ENCODE assay signal across 8 cellular contexts in genomic region chr5:181243521-181244307, GRCh38. TPM values are rescaled to one million over a fixed set of nuclear protein-coding genes. Genes with fewer than 3 reads are reported as not detected.
DNase-seq lines count a peak whose midpoint lies in the region; ATAC-seq and TF ChIP-seq lines count a peak whose summit lies in the region.

RACK1 (minus strand) TSS chr5:181243906; CDS start chr5:181243800, 106 bp downstream.

- peak in 2 of 3 donors; percentile 20 to 24 for TF ChIP-seq POLR2A in spleen (IDR thresholded peaks at IDR 0.05)

- H3K36me3 ChIP-seq in spleen, result peaks cover 10 to 39% (median 36%) of the 10 kb centered on the region in 6 donors

- no peaks in the 10 kb centered on the region for H3K9me3 Mint-ChIP-seq in brain

- no peaks in the 10 kb centered on the region for H3K27me3 ChIP-seq in spleen (replicated peaks in 1 of 7)

- H3K4me1 ChIP-seq in spleen, result peaks cover 43 to 90% (median 75%) of the 10 kb centered on the region in 6 donors

- peak; percentile 80 for DNase-seq in iPS-NIHi11 (ENCODE audit: low spot score)
- peak; percentile 95 for DNase-seq in spleen
- DNase-seq in OCI-M1 (lab: John Stamatoyannopoulos, UW), result no peak
- no peak for DNase-seq in NCI-H1436 treated with DMSO at 0.1 percent for 48 hours (lab: John Stamatoyannopoulos, UW)

- peaks cover 25% of the 10 kb centered on the region for H3K27me3 Mint-ChIP-seq in brain

- H3K36me3 Mint-ChIP-seq in brain, result peaks cover 55% of the 10 kb centered on the region

- WGBS in spleen, 5 donors, result 0 to 1% (median 1%) methylated on average over 52 of the region's 52 CpGs

- peak within 1 kb of the TSS; percentile 92 to 99 (median 93) for H3K4me3 Mint-ChIP-seq in brain

- TF ChIP-seq CTCF in brain (conservative IDR thresholded peaks at IDR 0.05), result no peak
- peak in 1 of 11 experiments; percentile 16 for TF ChIP-seq CTCF in spleen (IDR thresholded peaks at IDR 0.05 in 8 of 11, conservative IDR thresholded peaks at IDR 0.05 in 3 of 11)

- H3K27ac Mint-ChIP-seq in brain, result peak within 1 kb of the TSS; percentile 99 to 100 (median 99)

- H3K4me1 Mint-ChIP-seq in brain, result peaks cover 76% of the 10 kb centered on the region

- intact Hi-C loops in spleen (cut with DNase I; ENCODE audit: low total_unique reads), result loop anchor here (5.0 kb wide), 1 partner anchor 51 kb away; no protein-coding TSS in a partner anchor

- no peaks in the 10 kb centered on the region for H3K9me3 ChIP-seq in spleen

- H3K27ac ChIP-seq in spleen, result peak within 1 kb of the TSS; percentile 87 to 98 (median 94)

- H3K4me3 ChIP-seq in spleen, result peak within 1 kb of the TSS; percentile 61 to 96 (median 82)

- ATAC-seq in GM18519 (IDR thresholded peaks at IDR 0.05; ENCODE audit: low FRiP score, unreplicated experiment), result peak; percentile 44
- peak; percentile 56 for ATAC-seq in HG03025 (IDR thresholded peaks at IDR 0.05; ENCODE audit: low FRiP score, unreplicated experiment)
- peak; percentile 66 for ATAC-seq in SK-N-SH treated with all-trans-retinoic acid at 6 μM for 48 hours

TF ChIP-seq in SK-N-SH treated with all-trans-retinoic acid at 6 μM for 48 hours, 23 proteins besides CTCF, POLR2A, EP300 and RAD21:
- TF ChIP-seq ZC3H10 (CRISPR knock-in tag; IDR thresholded peaks at IDR 0.05), result no peak
- 0 out of 2 replicates have a peak, but pooled peaks have one; percentile 60 for TF ChIP-seq POU6F1 (CRISPR knock-in tag; IDR thresholded peaks at IDR 0.05; ENCODE audit: borderline replicate concordance, low read depth)
- TF ChIP-seq ZNF70 (CRISPR knock-in tag; IDR thresholded peaks at IDR 0.05), result no peak
- 0 out of 2 replicates have a peak, but pooled peaks have one; percentile 11 for TF ChIP-seq ESRRG (CRISPR knock-in tag; IDR thresholded peaks at IDR 0.05)
- no peak for TF ChIP-seq CSRNP3 (CRISPR knock-in tag; IDR thresholded peaks at IDR 0.05)
- no peak for TF ChIP-seq BACH2 (CRISPR knock-in tag; IDR thresholded peaks at IDR 0.05; ENCODE audit: borderline replicate concordance)
- 0 out of 2 replicates have a peak, but pooled peaks have one; percentile 46 for TF ChIP-seq PATZ1 (CRISPR knock-in tag; IDR thresholded peaks at IDR 0.05; ENCODE audit: borderline replicate concordance)
- no peak for TF ChIP-seq CREB5 (CRISPR knock-in tag; IDR thresholded peaks at IDR 0.05; ENCODE audit: low read depth)

RNA-seq across cellular contexts. Expression of gene RACK1, which starts in this region (rescaled TPM):
- polyA plus RNA-seq in brain (ENCODE audit: insufficient read depth, low read depth, low replicate concordance) (2,812 TPM), spleen (1,000 to 10,000 TPM; 2,379 to 3,598 (median 2,966) TPM)
- total RNA-seq in spleen, result 1,000 to 10,000 TPM; 1,202 to 2,949 (median 1,651) TPM

Comparison
In these comparisons a context has a peak if more than half of its experiments do, and no peak if none do; other contexts are left out.
1. DNase-seq: peak in iPS-NIHi11 (single experiment) and spleen (single experiment); none in OCI-M1 (single experiment) and NCI-H1436 treated with DMSO at 0.1 percent for 48 hours (single experiment).
2. Peak in every context shown above with its lines, with median percentiles within 50 percentile points of each other: ATAC-seq.